In the genomic region with DNA sequence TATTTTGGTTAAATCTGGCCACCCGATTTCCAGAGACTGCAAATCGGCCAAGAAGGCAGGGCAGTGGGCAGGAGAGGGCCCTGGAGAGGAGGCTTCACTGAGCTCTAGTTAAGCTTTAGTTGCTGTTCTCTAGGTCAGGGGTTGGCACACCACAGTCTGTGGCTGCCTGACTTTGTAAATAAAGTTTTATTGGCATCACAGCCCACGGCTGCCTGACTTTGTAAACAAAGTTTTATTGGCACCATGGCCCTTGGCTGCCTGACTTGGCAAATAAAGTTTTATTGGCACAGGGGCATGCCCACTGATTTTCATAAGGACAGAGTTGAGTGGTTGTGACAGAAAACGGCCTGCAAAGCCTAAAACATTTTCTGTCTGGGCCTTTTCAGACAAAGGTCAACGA, we compare ENCODE assay signal across 37 cellular contexts. TPM values are rescaled to one million over a fixed set of nuclear protein-coding genes. Genes with fewer than 3 reads are reported as not detected.
"Had no signal": no experiment of that assay in that cellular context is flagged by ENCODE, and none has a peak within 500 bp of the region (broad histone marks: within the 10 kb centered on the region; RNA-seq: fewer than 3 reads in every experiment).

No MANE protein-coding gene starts in this region.

- H3K4me1 ChIP-seq: body of pancreas, breast epithelium, Peyer's patch had no signal

- H3K36me3 ChIP-seq: breast epithelium, Peyer's patch had no signal

- ATAC-seq: activated CD8-positive, alpha-beta memory T cell treated with anti-CD3 and anti-CD28 coated beads, Interleukin-2, amount 10 ng/mL, durations not matched to agents 7 days and 5 days; activated T-helper 17 cell treated with anti-CD3 and anti-CD28 coated beads, Interleukin-2, amount 50 U/mL, for 72 hours; body of pancreas; Right ventricle myocardium inferior; SK-N-SH treated with all-trans-retinoic acid at 6 μM for 48 hours; T-cell; T-helper 17 cell had no signal

- H3K27me3 ChIP-seq: body of pancreas, breast epithelium, Peyer's patch had no signal

- H3K9me3 ChIP-seq: Peyer's patch had no signal

- H3K4me2 ChIP-seq: KMS-11 had no signal

- H3K4me3 ChIP-seq: body of pancreas, breast epithelium, Peyer's patch had no signal

- DNase-seq: activated B cell treated with CpG ODN at 0.5 μM for 24 hours; activated CD4-positive, alpha-beta memory T cell treated with anti-CD3 and anti-CD28 coated beads, Interleukin-2, amount 10 ng/mL, durations not matched to agents 7 days and 5 days; activated CD4-positive, alpha-beta T cell treated with anti-CD3 and anti-CD28 coated beads for 4 hours; activated CD4-positive, alpha-beta T cell treated with anti-CD3 and anti-CD28 coated beads, Interleukin-2, amount 50 U/mL, for 1 hour; activated CD4-positive, CD25-positive, alpha-beta regulatory T cell treated with anti-CD3 and anti-CD28 coated beads, Interleukin-2, amount 50 U/mL, for 72 hours; activated CD8-positive, alpha-beta memory T cell treated with anti-CD3 and anti-CD28 coated beads for 24 hours; activated CD8-positive, alpha-beta memory T cell treated with anti-CD3 and anti-CD28 coated beads, Interleukin-2, amount 10 ng/mL, durations not matched to agents 7 days and 5 days; activated CD8-positive, alpha-beta memory T cell treated with anti-CD3 and anti-CD28 coated beads, Interleukin-2, amount 50 U/mL, for 48 hours; activated effector memory CD4-positive, alpha-beta T cell treated with anti-CD3 and anti-CD28 coated beads, Interleukin-2, amount 50 U/mL, for 16 hours; activated naive CD4-positive, alpha-beta T cell; activated naive CD4-positive, alpha-beta T cell treated with anti-CD3 and anti-CD28 coated beads, Interleukin-2, amount 50 U/mL, for 16 hours; activated naive CD8-positive, alpha-beta T cell treated with anti-CD3 and anti-CD28 coated beads for 36 hours; activated T-cell treated with anti-CD3 and anti-CD28 coated beads, Interleukin-2, amount 50 U/mL, for 48 hours; body of pancreas; NCI-H1105; NCI-H1436; NCI-H1694; NCI-H1930; NCI-H2081 treated with DMSO at 0.1 percent for 48 hours; NCI-H226; NCI-H446 treated with DMSO at 0.1 percent for 48 hours; NCI-H524; NCI-H69; NCI-H82; Peyer's patch; SIG-M5; T-cell; T-helper 17 cell had no signal

- H3K27ac ChIP-seq: body of pancreas, breast epithelium, KMS-11, Peyer's patch, RWPE1 had no signal

- H3K9ac ChIP-seq: KMS-11 had no signal

RNA-seq across cellular contexts. Expression of a gene that starts 19.7 kb away (rescaled TPM):
- total RNA-seq: activated B cell treated with CpG ODN at 0.5 μM for 24 hours; activated CD4-positive, alpha-beta memory T cell treated with anti-CD3 and anti-CD28 coated beads, Interleukin-2, amount 10 ng/mL, durations not matched to agents 7 days and 5 days; activated CD8-positive, alpha-beta memory T cell treated with anti-CD3 and anti-CD28 coated beads, Interleukin-2, amount 10 ng/mL, durations not matched to agents 7 days and 5 days; activated naive CD8-positive, alpha-beta T cell treated with anti-CD3 and anti-CD28 coated beads for 36 hours; activated T-helper 17 cell treated with anti-CD3 and anti-CD28 coated beads, Interleukin-2, amount 50 U/mL, for 72 hours; LHCN-M2; M059J; Right ventricle myocardium inferior; SK-MEL-5; T-helper 17 cell had no signal
